ENCODE assay signal across 8 cellular contexts in genomic region chr11:94511932-94512781, GRCh38. TPM values are rescaled to one million over a fixed set of nuclear protein-coding genes. Genes with fewer than 3 reads are reported as not detected.
DNase-seq lines count a peak whose midpoint lies in the region; ATAC-seq and TF ChIP-seq lines count a peak whose summit lies in the region.

Gene C11orf97, plus strand, starts transcription at chr11:94512461. Its CDS starts 68 bp downstream, at chr11:94512529.

- H2AFZ ChIP-seq in parathyroid adenoma: peak within 1 kb of the TSS; percentile 78

- H3K4me2 ChIP-seq in parathyroid adenoma (ENCODE audit: low read length): peak within 1 kb of the TSS; percentile 63

- TF ChIP-seq CTCF in left ventricle myocardium inferior (IDR thresholded peaks at IDR 0.05; ENCODE audit: borderline replicate concordance): no peak
- no peak for TF ChIP-seq CTCF in parathyroid adenoma (IDR thresholded peaks at IDR 0.05)
- no peak for TF ChIP-seq CTCF in transverse colon (IDR thresholded peaks at IDR 0.05)

- in situ Hi-C loops in SK-MEL-5 (cut with HindIII; ENCODE audit: low pct_unique_long_range_greater_than_20kb, low sequenced_read_pairs): no loop called here
- in situ Hi-C loops in transverse colon (cut with MboI; ENCODE audit: low pct_ligation_motif_present in 1 of 4, low pct_unique_long_range_greater_than_20kb in 1 of 4, low sequenced_read_pairs in 3 of 4): loop anchor here in 1 of 4 donors (25.0 kb wide), 1 partner anchor 625 kb away; no protein-coding TSS in a partner anchor

- peak within 1 kb of the TSS; percentile 65 for H3K4me3 ChIP-seq in left ventricle myocardium inferior
- H3K4me3 ChIP-seq in parathyroid adenoma (ENCODE audit: low read depth, low read length): peak within 1 kb of the TSS; percentile 31
- H3K4me3 ChIP-seq in transverse colon: peak within 1 kb of the TSS; percentile 15 to 66 (median 45)

- no peak for TF ChIP-seq EP300 in transverse colon (IDR thresholded peaks at IDR 0.05; ENCODE audit: low read depth)

- no peaks in the 10 kb centered on the region for H3K36me3 ChIP-seq in left ventricle myocardium inferior
- H3K36me3 ChIP-seq in parathyroid adenoma (ENCODE audit: control insufficient read depth, insufficient read depth, low read length): no peaks in the 10 kb centered on the region
- no peaks in the 10 kb centered on the region for H3K36me3 ChIP-seq in transverse colon

- peaks cover 12% of the 10 kb centered on the region for H3K4me1 ChIP-seq in left ventricle myocardium inferior
- no peaks in the 10 kb centered on the region for H3K4me1 ChIP-seq in parathyroid adenoma
- H3K4me1 ChIP-seq in transverse colon: peaks cover 0 to 20% (median 11%) of the 10 kb centered on the region in 4 donors

- ATAC-seq in GM18868 (IDR thresholded peaks at IDR 0.05; ENCODE audit: unreplicated experiment) (peak; percentile 72), HG03175 (IDR thresholded peaks at IDR 0.05; ENCODE audit: unreplicated experiment) (peak; percentile 91)

- H3K27ac ChIP-seq in left ventricle myocardium inferior (replicated peaks) (no peak within 1 kb of the TSS), parathyroid adenoma (no peak within 1 kb of the TSS), transverse colon (peak within 1 kb of the TSS in 3 of 4 donors; percentile 21 to 34 (median 24))

- H3K9me3 ChIP-seq in left ventricle myocardium inferior (replicated peaks) (no peaks in the 10 kb centered on the region), parathyroid adenoma (ENCODE audit: control insufficient read depth, low read length) (no peaks in the 10 kb centered on the region), transverse colon (no peaks in the 10 kb centered on the region)

- peaks cover 26% of the 10 kb centered on the region for H3K27me3 ChIP-seq in left ventricle myocardium inferior (ENCODE audit: low read depth)
- H3K27me3 ChIP-seq in parathyroid adenoma (ENCODE audit: control insufficient read depth, insufficient read depth, low read length): no peaks in the 10 kb centered on the region
- no peaks in the 10 kb centered on the region for H3K27me3 ChIP-seq in transverse colon

- no peak for TF ChIP-seq POLR2A in transverse colon (IDR thresholded peaks at IDR 0.05)

- intact Hi-C loops in left ventricle myocardium inferior (cut with micrococcal nuclease) (no loop called here), transverse colon (cut with DNase I; ENCODE audit: low total_unique reads) (no loop called here)

- H3K79me2 ChIP-seq in parathyroid adenoma: no peaks in the 10 kb centered on the region

- WGBS in transverse colon (ENCODE audit: low coverage in 1 of 2), 2 donors: 19 to 44% methylated on average over 19 to 53 of the region's 53 CpGs

- no peak within 1 kb of the TSS for H3K9ac ChIP-seq in parathyroid adenoma

- DNase-seq in 8988T (peak; percentile 55), SK-MEL-5 (ENCODE audit: low read depth, low spot score) (peak; percentile 19), left ventricle myocardium inferior (peak; percentile 46), transverse colon (peak; percentile 59)
- peak; percentile 2 for DNase-seq in activated naive CD8-positive, alpha-beta T cell treated with anti-CD3 and anti-CD28 coated beads, Interleukin-2, amount 50 U/mL, for 16 hours (ENCODE audit: low read depth, low spot score)

RNA-seq across cellular contexts. Expression of gene C11orf97, which starts in this region (rescaled TPM):
- not detected in 2 replicates for total RNA-seq in SK-MEL-5 (2014; rRNA removed; shearing (Covaris generic))
- not detected in 2 replicates for polyA plus RNA-seq in SK-MEL-5 (2015; cell fraction: cytosol; rRNA removed)
- not detected in 2 replicates for polyA plus RNA-seq in SK-MEL-5 (2015; cell fraction: nucleus; rRNA removed)
- total RNA-seq in left ventricle myocardium inferior (not detected), transverse colon (not detected)

Comparison
In these comparisons a context has a peak if more than half of its experiments do, and no peak if none do; other contexts are left out.
1. Peak in DNase-seq in SK-MEL-5; RNA of the gene not detected or under 1 TPM.
2. Peak in DNase-seq and H3K4me3 ChIP-seq in left ventricle myocardium inferior; RNA of the gene not detected or under 1 TPM.
3. Peak in DNase-seq, H3K4me3 ChIP-seq and H3K27ac ChIP-seq in transverse colon; RNA of the gene not detected or under 1 TPM.
4. DNase-seq: peak in every context shown above with its lines; median percentile 59 in transverse colon; 55 in 8988T; 46 in left ventricle myocardium inferior; 19 in SK-MEL-5; 2 in activated naive CD8-positive, alpha-beta T cell treated with anti-CD3 and anti-CD28 coated beads, Interleukin-2, amount 50 U/mL, for 16 hours.